In genomic region chr7:149125189-149125863, GRCh38 we compare ENCODE assay signal across 8 cellular contexts. TPM values are rescaled to one million over a fixed set of nuclear protein-coding genes. Genes with fewer than 3 reads are reported as not detected.
DNase-seq lines count a peak whose midpoint lies in the region; ATAC-seq and TF ChIP-seq lines count a peak whose summit lies in the region.

No MANE protein-coding gene starts in this region.

- intact Hi-C loops in transverse colon (cut with DNase I; ENCODE audit: low total_unique reads): no loop called here

- no peaks in the 10 kb centered on the region for H3K27me3 ChIP-seq in DND-41 (ENCODE audit: insufficient read depth, low read length, poor library complexity)
- H3K27me3 ChIP-seq in HUES64 (ENCODE audit: insufficient read depth, low read length): no peaks in the 10 kb centered on the region
- no peaks in the 10 kb centered on the region for H3K27me3 ChIP-seq in liver (ENCODE audit: control insufficient read depth in 4 of 4, insufficient read depth in 4 of 4, low read length in 3 of 4)
- H3K27me3 ChIP-seq in transverse colon: no peaks in the 10 kb centered on the region

- in situ Hi-C loops in transverse colon (cut with MboI; ENCODE audit: low pct_ligation_motif_present in 1 of 4, low pct_unique_long_range_greater_than_20kb in 1 of 4, low sequenced_read_pairs in 3 of 4): no loop called here

- peak overlapping the region; percentile 99 for H3K9ac ChIP-seq in DND-41 (ENCODE audit: low read depth, low read length)
- peak overlapping the region; percentile 93 for H3K9ac ChIP-seq in HUES64 (ENCODE audit: low read depth, low read length)
- H3K9ac ChIP-seq in liver (ENCODE audit: low read depth in 1 of 2, low read length in 2 of 2): peak overlapping the region; percentile 24 to 96

- no peaks in the 10 kb centered on the region for H4K20me1 ChIP-seq in DND-41 (ENCODE audit: insufficient read depth, low read length)

- H3K79me2 ChIP-seq in DND-41 (ENCODE audit: insufficient read depth, low read length): peaks cover 37% of the 10 kb centered on the region

- no peak for TF ChIP-seq POLR2A in transverse colon (IDR thresholded peaks at IDR 0.05)

- TF ChIP-seq EP300 in transverse colon (IDR thresholded peaks at IDR 0.05; ENCODE audit: low read depth): no peak

- TF ChIP-seq RAD21 in liver (IDR thresholded peaks at IDR 0.05): no peak

- 3% methylated on average over 21 of the region's 21 CpGs for WGBS in HUES64
- WGBS in liver: 3% methylated on average over 21 of the region's 21 CpGs
- WGBS in transverse colon (ENCODE audit: low coverage in 1 of 2), 2 donors: 1 to 3% methylated on average over 8 to 21 of the region's 21 CpGs

- peak overlapping the region; percentile 86 for H3K4me2 ChIP-seq in DND-41 (ENCODE audit: insufficient read depth, low read length)

- TF ChIP-seq CTCF in DND-41 (IDR thresholded peaks at IDR 0.05; ENCODE audit: borderline replicate concordance, extremely low read depth, low read length, poor library complexity, severe bottlenecking) (no peak), liver (IDR thresholded peaks at IDR 0.05; ENCODE audit: low read depth, low read length, missing input control) (no peak), transverse colon (IDR thresholded peaks at IDR 0.05) (no peak)

- H3K4me1 ChIP-seq in DND-41 (ENCODE audit: insufficient read depth, low read length): peaks cover 20% of the 10 kb centered on the region
- peaks cover 9% of the 10 kb centered on the region for H3K4me1 ChIP-seq in HUES64 (ENCODE audit: insufficient read depth, low read length)
- peaks cover 3 to 15% (median 11%) of the 10 kb centered on the region in 4 donors for H3K4me1 ChIP-seq in liver (ENCODE audit: control insufficient read depth in 4 of 4, insufficient read depth in 4 of 4, low read length in 3 of 4)
- peaks cover 6 to 19% (median 10%) of the 10 kb centered on the region in 4 donors for H3K4me1 ChIP-seq in transverse colon

- peak overlapping the region; percentile 92 to 99 for H3K4me3 ChIP-seq in DND-41 (ENCODE audit: low read depth in 1 of 2, low read length in 2 of 2)
- H3K4me3 ChIP-seq in HUES64 (ENCODE audit: low read length): peak overlapping the region; percentile 80
- peak overlapping the region; percentile 68 to 100 (median 92) for H3K4me3 ChIP-seq in liver (ENCODE audit: low read depth in 1 of 3, low read length in 3 of 3)
- peak overlapping the region; percentile 61 to 88 (median 74) for H3K4me3 ChIP-seq in transverse colon

- DNase-seq in DND-41 (peak; percentile 17), astrocyte of the hippocampus (ENCODE audit: low read depth, low spot score) (peak; percentile 4), transverse colon (no peak), HuH-7.5 (ENCODE audit: low spot score) (no peak)

- H2AFZ ChIP-seq in DND-41 (ENCODE audit: low read depth, low read length): peak overlapping the region; percentile 92

- peaks cover 1% of the 10 kb centered on the region for H3K9me3 ChIP-seq in DND-41 (ENCODE audit: insufficient read depth, low read length, severe bottlenecking)
- peaks cover 2% of the 10 kb centered on the region for H3K9me3 ChIP-seq in HUES64 (ENCODE audit: insufficient read depth, low read depth, low read length)
- peaks cover 0 to under 1% (median 0%) of the 10 kb centered on the region in 4 donors for H3K9me3 ChIP-seq in liver (ENCODE audit: control insufficient read depth in 4 of 4, low read length in 3 of 4)
- H3K9me3 ChIP-seq in transverse colon: no peaks in the 10 kb centered on the region

- H3K36me3 ChIP-seq in DND-41 (ENCODE audit: insufficient read depth, low read length) (peaks cover 28% of the 10 kb centered on the region), HUES64 (ENCODE audit: insufficient read depth, low read length) (peaks cover 5% of the 10 kb centered on the region), liver (ENCODE audit: control insufficient read depth in 4 of 4, insufficient read depth in 3 of 4, low read depth in 1 of 4, low read length in 3 of 4) (peaks cover under 1 to 2% (median 1%) of the 10 kb centered on the region in 4 donors), transverse colon (peaks cover 0 to 2% (median 0%) of the 10 kb centered on the region in 4 donors)

- H3K27ac ChIP-seq in DND-41 (ENCODE audit: low read length): peak overlapping the region; percentile 92
- H3K27ac ChIP-seq in HUES64 (ENCODE audit: low read depth, low read length): peak overlapping the region; percentile 87
- H3K27ac ChIP-seq in liver (ENCODE audit: low read depth in 1 of 2, low read length in 2 of 2): peak overlapping the region; percentile 94 to 98
- peak overlapping the region; percentile 92 to 96 (median 95) for H3K27ac ChIP-seq in transverse colon

- ATAC-seq in DND-41 (ENCODE audit: insufficient read depth, low read depth) (no peak), GM18502 (IDR thresholded peaks at IDR 0.05; ENCODE audit: poor library complexity, unreplicated experiment) (no peak), GM21528 (IDR thresholded peaks at IDR 0.05; ENCODE audit: low FRiP score, unreplicated experiment) (no peak)

TF ChIP-seq in liver, 16 proteins besides CTCF, POLR2A, EP300 and RAD21:
- TF ChIP-seq YY1 (IDR thresholded peaks at IDR 0.05): no peak
- TF ChIP-seq TAF1 (conservative IDR thresholded peaks at IDR 0.05): no peak
- TF ChIP-seq FOXA1 (IDR thresholded peaks at IDR 0.05): no peak
- TF ChIP-seq, protein P1, sequence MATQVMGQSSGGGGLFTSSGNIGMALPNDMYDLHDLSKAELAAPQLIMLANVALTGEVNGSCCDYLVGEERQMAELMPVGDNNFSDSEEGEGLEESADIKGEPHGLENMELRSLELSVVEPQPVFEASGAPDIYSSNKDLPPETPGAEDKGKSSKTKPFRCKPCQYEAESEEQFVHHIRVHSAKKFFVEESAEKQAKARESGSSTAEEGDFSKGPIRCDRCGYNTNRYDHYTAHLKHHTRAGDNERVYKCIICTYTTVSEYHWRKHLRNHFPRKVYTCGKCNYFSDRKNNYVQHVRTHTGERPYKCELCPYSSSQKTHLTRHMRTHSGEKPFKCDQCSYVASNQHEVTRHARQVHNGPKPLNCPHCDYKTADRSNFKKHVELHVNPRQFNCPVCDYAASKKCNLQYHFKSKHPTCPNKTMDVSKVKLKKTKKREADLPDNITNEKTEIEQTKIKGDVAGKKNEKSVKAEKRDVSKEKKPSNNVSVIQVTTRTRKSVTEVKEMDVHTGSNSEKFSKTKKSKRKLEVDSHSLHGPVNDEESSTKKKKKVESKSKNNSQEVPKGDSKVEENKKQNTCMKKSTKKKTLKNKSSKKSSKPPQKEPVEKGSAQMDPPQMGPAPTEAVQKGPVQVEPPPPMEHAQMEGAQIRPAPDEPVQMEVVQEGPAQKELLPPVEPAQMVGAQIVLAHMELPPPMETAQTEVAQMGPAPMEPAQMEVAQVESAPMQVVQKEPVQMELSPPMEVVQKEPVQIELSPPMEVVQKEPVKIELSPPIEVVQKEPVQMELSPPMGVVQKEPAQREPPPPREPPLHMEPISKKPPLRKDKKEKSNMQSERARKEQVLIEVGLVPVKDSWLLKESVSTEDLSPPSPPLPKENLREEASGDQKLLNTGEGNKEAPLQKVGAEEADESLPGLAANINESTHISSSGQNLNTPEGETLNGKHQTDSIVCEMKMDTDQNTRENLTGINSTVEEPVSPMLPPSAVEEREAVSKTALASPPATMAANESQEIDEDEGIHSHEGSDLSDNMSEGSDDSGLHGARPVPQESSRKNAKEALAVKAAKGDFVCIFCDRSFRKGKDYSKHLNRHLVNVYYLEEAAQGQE (IDR thresholded peaks at IDR 0.05): no peak
- no peak for TF ChIP-seq MAX (IDR thresholded peaks at IDR 0.05)

RNA-seq across cellular contexts. Expression of gene ZNF425, which starts 0.8 kb away (rescaled TPM):
- polyA plus RNA-seq in HUES64 (2013, experiment 1 of 2): 3.5 TPM
- polyA plus RNA-seq in HUES64 (2013, experiment 2 of 2): 4.8 TPM
- total RNA-seq in liver (under 1 TPM; 0.84 to 0.98 TPM), transverse colon (1 to 10 TPM in 3 of 4 donors, under 1 TPM in 1; 0.37 to 2.3 (median 1.6) TPM)
- polyA plus RNA-seq in liver: under 1 TPM; 0.25 to 0.32 TPM

RNA-seq across cellular contexts. Expression of gene ZNF398, which starts 21.9 kb away (rescaled TPM):
- polyA plus RNA-seq in HUES64 (2013, experiment 1 of 2): 27.5 TPM
- polyA plus RNA-seq in HUES64 (2013, experiment 2 of 2): 26.6 TPM
- 1 to 10 TPM; 6.3 to 7.8 TPM for total RNA-seq in liver
- 1 to 10 TPM; 1.5 to 2.6 TPM for polyA plus RNA-seq in liver
- total RNA-seq in transverse colon: 10 to 100 TPM; 13.7 to 37.0 (median 28.1) TPM

RNA-seq across cellular contexts. Expression of gene ZNF786, which starts 34.8 kb away (rescaled TPM):
- polyA plus RNA-seq in HUES64 (2013, experiment 1 of 2): 7.0 TPM
- 7.8 TPM for polyA plus RNA-seq in HUES64 (2013, experiment 2 of 2)
- 1 to 10 TPM; 2.3 to 5.9 TPM for total RNA-seq in liver
- polyA plus RNA-seq in liver: 1 to 10 TPM; 1.0 to 2.3 TPM
- 1 to 10 TPM; 4.0 to 5.2 (median 5.2) TPM for total RNA-seq in transverse colon

Comparison
In these comparisons a context has a peak if more than half of its experiments do, and no peak if none do; other contexts are left out.
1. DNase-seq: peak in DND-41 (single experiment) and astrocyte of the hippocampus (single experiment); none in transverse colon (single experiment) and HuH-7.5 (single experiment).
2. Peak in every context shown above with its lines, with median percentiles within 50 percentile points of each other: H3K27ac ChIP-seq, H3K4me3 ChIP-seq and H3K9ac ChIP-seq.